Comparison of ENCODE assay signal across 16 cellular contexts in the genomic region with DNA sequence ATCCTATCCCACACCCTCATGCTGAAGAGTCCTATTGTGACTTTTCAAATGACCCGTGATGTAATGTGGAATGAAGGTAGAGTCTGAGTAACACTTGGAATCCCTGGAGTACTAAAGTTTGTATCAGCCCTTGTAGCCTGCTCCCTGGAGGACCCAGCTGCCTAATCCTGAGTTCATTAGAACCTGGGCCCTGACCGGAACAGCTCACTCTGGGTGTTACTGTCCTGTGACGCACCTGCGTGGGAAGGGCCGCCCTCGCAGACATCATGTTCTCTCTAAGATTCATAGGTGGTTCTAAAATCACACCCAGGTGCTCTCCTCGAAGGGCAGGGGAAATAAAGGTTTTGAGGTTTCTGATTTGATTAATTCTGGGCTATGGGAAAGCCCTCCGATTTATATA.
DNase-seq lines count a peak whose midpoint lies in the region; ATAC-seq lines count a peak whose summit lies in the region.
"Had no signal": no experiment of that assay in that cellular context is flagged by ENCODE, and none has a peak within 500 bp of the region (broad histone marks: within the 10 kb centered on the region; RNA-seq: fewer than 3 reads in every experiment).

No MANE protein-coding gene starts in this region.

- H3K4me1 Mint-ChIP-seq in activated CD4-positive, alpha-beta T cell treated with anti-CD3 and anti-CD28 coated beads, Interleukin-2, amount 10 ng/mL, durations not matched to agents 24 days and 14 days = peaks cover 79% of the 10 kb centered on the region

- intact Hi-C loops in activated CD4-positive, alpha-beta T cell treated with anti-CD3 and anti-CD28 coated beads, Interleukin-2, amount 10 ng/mL, durations not matched to agents 24 days and 14 days (cut with micrococcal nuclease) = no loop called here

- peaks cover 51% of the 10 kb centered on the region for H3K36me3 Mint-ChIP-seq in activated CD4-positive, alpha-beta T cell treated with anti-CD3 and anti-CD28 coated beads, Interleukin-2, amount 10 ng/mL, durations not matched to agents 24 days and 14 days (ENCODE audit: low read depth)

- no peak overlapping the region for H3K4me3 Mint-ChIP-seq in activated CD4-positive, alpha-beta T cell treated with anti-CD3 and anti-CD28 coated beads, Interleukin-2, amount 10 ng/mL, durations not matched to agents 24 days and 14 days

- H3K9me3 Mint-ChIP-seq in activated CD4-positive, alpha-beta T cell treated with anti-CD3 and anti-CD28 coated beads, Interleukin-2, amount 10 ng/mL, durations not matched to agents 24 days and 14 days = peaks cover 6% of the 10 kb centered on the region

- peaks cover 2% of the 10 kb centered on the region; the same call in 1 of the 2 replicates for H3K4me1 ChIP-seq in Karpas-422 (ENCODE audit: low read length)

- H3K27me3 ChIP-seq in Karpas-422 (ENCODE audit: low read length) = no peaks in the 10 kb centered on the region

- peak; percentile 49 for DNase-seq in activated CD8-positive, alpha-beta memory T cell treated with anti-CD3 and anti-CD28 coated beads, Interleukin-2, amount 50 U/mL, for 4 hours
- no peak for DNase-seq in activated CD8-positive, alpha-beta memory T cell treated with anti-CD3 and anti-CD28 coated beads for 24 hours
- no peak for DNase-seq in activated CD4-positive, alpha-beta T cell treated with anti-CD3 and anti-CD28 coated beads, Interleukin-2, amount 10 ng/mL, durations not matched to agents 24 days and 14 days
- peak; percentile 68 for DNase-seq in stimulated activated CD8-positive, alpha-beta memory T cell treated with anti-CD3 and anti-CD28 coated beads, Interleukin-4, amount 100 ng/mL, for 48 hours
- DNase-seq in MV-4-11 (lab: John Stamatoyannopoulos, UW) (no peak), Karpas-422 (no peak)
- DNase-seq: COR-L47, foreskin melanocyte, KBM-7, NCI-H1092 treated with DMSO at 0.1 percent for 48 hours, NCI-H2171, occipital lobe, SW 1271 had no signal

- no peaks in the 10 kb centered on the region for H3K9me3 ChIP-seq in Karpas-422 (ENCODE audit: low read length)

- no peaks in the 10 kb centered on the region for H4K20me1 ChIP-seq in Karpas-422 (ENCODE audit: insufficient read depth, low read depth, low read length)

- ATAC-seq in esophagus mucosa (peak; percentile 47), HG02884 (IDR thresholded peaks at IDR 0.05; ENCODE audit: unreplicated experiment) (no peak)
- ATAC-seq: left colon had no signal

- no peak overlapping the region for H2AFZ ChIP-seq in Karpas-422 (ENCODE audit: low read length)

- no peak overlapping the region for H3K9ac ChIP-seq in Karpas-422 (ENCODE audit: low read length)

- H3K27me3 Mint-ChIP-seq in activated CD4-positive, alpha-beta T cell treated with anti-CD3 and anti-CD28 coated beads, Interleukin-2, amount 10 ng/mL, durations not matched to agents 24 days and 14 days = no peaks in the 10 kb centered on the region

- peak overlapping the region; percentile 60 for H3K27ac Mint-ChIP-seq in activated CD4-positive, alpha-beta T cell treated with anti-CD3 and anti-CD28 coated beads, Interleukin-2, amount 10 ng/mL, durations not matched to agents 24 days and 14 days

- no peak overlapping the region for H3K4me3 ChIP-seq in Karpas-422 (ENCODE audit: low read length)

- H3K27ac ChIP-seq in Karpas-422 (ENCODE audit: low read length) = no peak overlapping the region

- H3K9me2 ChIP-seq in Karpas-422 (replicated peaks; ENCODE audit: insufficient read depth, low read length) = no peaks in the 10 kb centered on the region

- no peak overlapping the region for H3K4me2 ChIP-seq in Karpas-422 (ENCODE audit: low read depth, low read length, poor library complexity, severe bottlenecking)

- no peaks in the 10 kb centered on the region for H3K36me3 ChIP-seq in Karpas-422 (ENCODE audit: insufficient read depth, low read length)

- H3K79me2 ChIP-seq in Karpas-422 (ENCODE audit: low read length) = no peaks in the 10 kb centered on the region

Comparison
In these comparisons a context has a peak if more than half of its experiments do, and no peak if none do; other contexts are left out.
1. DNase-seq: peak in activated CD8-positive, alpha-beta memory T cell treated with anti-CD3 and anti-CD28 coated beads, Interleukin-2, amount 50 U/mL, for 4 hours (single experiment) and stimulated activated CD8-positive, alpha-beta memory T cell treated with anti-CD3 and anti-CD28 coated beads, Interleukin-4, amount 100 ng/mL, for 48 hours (single experiment); none in activated CD8-positive, alpha-beta memory T cell treated with anti-CD3 and anti-CD28 coated beads for 24 hours (single experiment), activated CD4-positive, alpha-beta T cell treated with anti-CD3 and anti-CD28 coated beads, Interleukin-2, amount 10 ng/mL, durations not matched to agents 24 days and 14 days (single experiment), MV-4-11 (single experiment) and Karpas-422 (single experiment).